21 cellular contexts compared by ENCODE assay signal in the genomic region with DNA sequence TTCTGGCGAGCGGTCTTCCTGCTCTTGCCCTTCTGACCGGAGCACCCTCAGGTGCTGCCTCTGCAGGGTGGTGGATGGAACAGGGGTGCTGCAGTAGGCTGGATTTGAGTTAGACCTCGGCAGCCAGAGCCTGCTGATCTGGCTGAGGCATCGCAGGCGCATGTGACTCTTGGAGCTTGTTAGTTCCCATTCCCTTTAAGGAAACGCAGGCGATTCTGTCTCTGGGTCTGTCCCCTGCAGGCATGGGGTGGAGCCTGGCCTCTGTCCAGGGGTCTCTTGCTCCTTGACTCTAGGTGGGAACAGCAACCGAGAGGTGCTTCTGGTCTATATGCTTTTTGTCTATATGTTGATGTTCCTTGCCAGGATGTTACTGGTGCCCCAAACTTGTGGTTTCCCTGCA. TPM values are rescaled to one million over a fixed set of nuclear protein-coding genes. Genes with fewer than 3 reads are reported as not detected.
DNase-seq lines count a peak whose midpoint lies in the region; ATAC-seq and TF ChIP-seq lines count a peak whose summit lies in the region.
"Had no signal": no experiment of that assay in that cellular context is flagged by ENCODE, and none has a peak within 500 bp of the region (broad histone marks: within the 10 kb centered on the region; RNA-seq: fewer than 3 reads in every experiment).

No MANE protein-coding gene starts in this region.

- H3K79me2 ChIP-seq in SK-N-SH (ENCODE audit: insufficient read depth) = no peaks in the 10 kb centered on the region
- H3K79me2 ChIP-seq in neural cell (replicated peaks; ENCODE audit: insufficient read depth, low read length) = peaks cover 46% of the 10 kb centered on the region
- H3K79me2 ChIP-seq in H9 (ENCODE audit: insufficient read depth, low read length) = no peaks in the 10 kb centered on the region; the same call in 1 of the 2 replicates

- H4K20me1 ChIP-seq in SK-N-SH (ENCODE audit: insufficient read depth) = no peaks in the 10 kb centered on the region
- H4K20me1 ChIP-seq in neural cell (ENCODE audit: insufficient read depth) = peaks cover 12% of the 10 kb centered on the region
- peaks cover 5% of the 10 kb centered on the region for H4K20me1 ChIP-seq in H9 (ENCODE audit: control insufficient read depth, insufficient read depth, insufficient read length)

- peaks cover 35 to 37% of the 10 kb centered on the region in 2 experiments for H3K4me1 Mint-ChIP-seq in H9
- H3K4me1 Mint-ChIP-seq: natural killer cell had no signal

- POLR2A ChIA-PET in SK-N-SH (lab: Yijun Ruan, JAX) = no interaction called here

- H2AK5ac ChIP-seq in H9 (ENCODE audit: insufficient read length, low read length) = no peak overlapping the region

- TF ChIP-seq EP300 in SK-N-SH (IDR thresholded peaks at IDR 0.05; ENCODE audit: borderline replicate concordance in 1 of 2, low read depth in 1 of 2, low read length in 1 of 2) = no peak
- TF ChIP-seq EP300 in neural cell (conservative IDR thresholded peaks at IDR 0.05; ENCODE audit: poor library complexity, severe bottlenecking) = no peak
- no peak for TF ChIP-seq EP300 in transverse colon (IDR thresholded peaks at IDR 0.05; ENCODE audit: low read depth)

- CTCF ChIA-PET in SK-N-SH (lab: Yijun Ruan, JAX) = interaction anchor here (1.1 kb wide), 1 partner anchor 9 kb away, joined by 3 read pairs; no protein-coding TSS in a partner anchor

- no peaks in the 10 kb centered on the region for H3F3A ChIP-seq in SK-N-SH (replicated peaks; ENCODE audit: insufficient read depth)
- H3F3A ChIP-seq in neural cell (ENCODE audit: insufficient read depth, low read length, poor library complexity, severe bottlenecking) = no peaks in the 10 kb centered on the region

- H4K91ac ChIP-seq in H9 (ENCODE audit: insufficient read length, low read depth, low read length) = no peak overlapping the region

- H3K27me3 Mint-ChIP-seq in H9 (ENCODE audit: low read depth) = peaks cover 30% of the 10 kb centered on the region

- H3K4me3 Mint-ChIP-seq in H9 = peak overlapping the region in 1 of 2 experiments; percentile 38; a peak in 2 of 5 replicates
- H3K4me3 Mint-ChIP-seq: activated naive CD4-positive, alpha-beta T cell treated with anti-CD3 and anti-CD28 coated beads, Interleukin-2, amount 10 ng/mL, durations not matched to agents 7 days and 5 days; HFFc6; natural killer cell; stimulated activated naive B cell treated with anti-CD40 and anti-IgM and Interleukin-4, amounts not matched to agents 10 μg/mL and 1 μg/mL and 100 μg/mL, for 72 hours had no signal

- H3K4me3 ChIP-seq in SK-N-SH (ENCODE audit: low read depth in 2 of 2, low read length in 1 of 2) = no peak overlapping the region
- H3K4me3 ChIP-seq in heart left ventricle = peak overlapping the region in 8 of 12 donors; percentile 43 to 82 (median 68)
- peak overlapping the region; percentile 74 for H3K4me3 ChIP-seq in neural cell (ENCODE audit: low read length)
- peak overlapping the region in 2 of 4 donors; percentile 84 for H3K4me3 ChIP-seq in transverse colon
- H3K4me3 ChIP-seq: lung, upper lobe of left lung had no signal

- no peak overlapping the region for H4K8ac ChIP-seq in H9 (replicated peaks; ENCODE audit: insufficient read length, low read depth, low read length)

- H3K9me2 ChIP-seq in SK-N-SH = no peaks in the 10 kb centered on the region
- H3K9me2 ChIP-seq in neural cell (ENCODE audit: insufficient read depth, low read length) = no peaks in the 10 kb centered on the region

- no peak overlapping the region for H3K27ac Mint-ChIP-seq in H9
- H3K27ac Mint-ChIP-seq: activated naive CD4-positive, alpha-beta T cell treated with anti-CD3 and anti-CD28 coated beads, Interleukin-2, amount 10 ng/mL, durations not matched to agents 7 days and 5 days; HFFc6; natural killer cell; stimulated activated naive B cell treated with anti-CD40 and anti-IgM and Interleukin-4, amounts not matched to agents 10 μg/mL and 1 μg/mL and 100 μg/mL, for 72 hours had no signal

- no peak overlapping the region for H4K5ac ChIP-seq in H9 (ENCODE audit: insufficient read length, low read depth, low read length)

- H3K4ac ChIP-seq in H9 (ENCODE audit: low read depth, low read length) = no peak overlapping the region

- H3K9ac ChIP-seq in SK-N-SH (no peak overlapping the region), neural cell (ENCODE audit: low read length) (peak overlapping the region; percentile 93), H9 (ENCODE audit: extremely low read depth, insufficient read length, low read length) (no peak overlapping the region)

- intact Hi-C loops in heart left ventricle (cut with DNase I) = loop anchor here in 2 of 10 donors (1.0 to 5.0 kb wide), 3 partner anchors 18 to 60 kb away; no protein-coding TSS in a partner anchor
- intact Hi-C loops in transverse colon (cut with DNase I; ENCODE audit: low total_unique reads) = no loop called here

- no peak overlapping the region for H2BK15ac ChIP-seq in H9 (ENCODE audit: low read depth, low read length)

- TF ChIP-seq POLR2A in heart left ventricle (IDR thresholded peaks at IDR 0.05) = no peak
- TF ChIP-seq POLR2A in transverse colon (IDR thresholded peaks at IDR 0.05) = no peak

- ATAC-seq in SK-N-SH treated with all-trans-retinoic acid at 6 μM for 48 hours (no peak), heart left ventricle (peak; percentile 51 to 77 (median 62)), HG03342 (IDR thresholded peaks at IDR 0.05; ENCODE audit: unreplicated experiment) (no peak), HG03139 (IDR thresholded peaks at IDR 0.05; ENCODE audit: unreplicated experiment) (no peak)
- ATAC-seq: natural killer cell; stimulated activated naive B cell treated with anti-CD40 and anti-IgM and Interleukin-4, amounts not matched to agents 10 μg/mL and 1 μg/mL and 100 μg/mL, for 72 hours had no signal

- H3K36me3 Mint-ChIP-seq in H9 (ENCODE audit: insufficient read depth in 1 of 3, low read depth in 3 of 3) = peaks cover 0 to 5% (median 0%) of the 10 kb centered on the region in 3 experiments; a peak in 5 of 7 replicates
- H3K36me3 Mint-ChIP-seq: activated naive CD4-positive, alpha-beta T cell treated with anti-CD3 and anti-CD28 coated beads, Interleukin-2, amount 10 ng/mL, durations not matched to agents 7 days and 5 days; natural killer cell; stimulated activated naive B cell treated with anti-CD40 and anti-IgM and Interleukin-4, amounts not matched to agents 10 μg/mL and 1 μg/mL and 100 μg/mL, for 72 hours had no signal

- H3K27me3 ChIP-seq in SK-N-SH (ENCODE audit: insufficient read depth) (peaks cover 15% of the 10 kb centered on the region), heart left ventricle (peaks cover 0 to 40% (median 0%) of the 10 kb centered on the region in 9 donors), neural cell (ENCODE audit: insufficient read depth, low read depth, low read length) (peaks cover 12% of the 10 kb centered on the region), transverse colon (peaks cover 16% of the 10 kb centered on the region), H9 (ENCODE audit: insufficient read depth, low read length) (peaks cover 4% of the 10 kb centered on the region; the same call in 1 of the 2 replicates)

- H3K36me3 ChIP-seq in SK-N-SH (replicated peaks in 1 of 2; ENCODE audit: control insufficient read depth in 1 of 2, insufficient read depth in 2 of 2, low read length in 1 of 2) (no peaks in the 10 kb centered on the region), heart left ventricle (no peaks in the 10 kb centered on the region), neural cell (ENCODE audit: insufficient read depth, low read length) (no peaks in the 10 kb centered on the region), transverse colon (no peaks in the 10 kb centered on the region)
- H3K36me3 ChIP-seq: upper lobe of left lung had no signal

- H3K9me3 ChIP-seq in SK-N-SH (no peaks in the 10 kb centered on the region), heart left ventricle (no peaks in the 10 kb centered on the region), neural cell (ENCODE audit: low read length) (no peaks in the 10 kb centered on the region), transverse colon (no peaks in the 10 kb centered on the region), H9 (ENCODE audit: control insufficient read depth, low read depth, low read length) (no peaks in the 10 kb centered on the region)
- H3K9me3 ChIP-seq: upper lobe of left lung had no signal

- H3K56ac ChIP-seq in H9 (ENCODE audit: insufficient read length, low read depth, low read length) = no peak overlapping the region

- H2BK12ac ChIP-seq in H9 (ENCODE audit: insufficient read length, low read depth, low read length) = no peak overlapping the region

- in situ Hi-C loops in transverse colon (cut with MboI; ENCODE audit: low pct_ligation_motif_present in 1 of 4, low pct_unique_long_range_greater_than_20kb in 1 of 4, low sequenced_read_pairs in 3 of 4) = no loop called here

- H3K23ac ChIP-seq in H9 (ENCODE audit: insufficient read length, low read depth, low read length) = no peak overlapping the region

- H2AFZ ChIP-seq in SK-N-SH (ENCODE audit: low read depth) = no peak overlapping the region
- H2AFZ ChIP-seq in neural cell (ENCODE audit: low read depth, low read length) = no peak overlapping the region
- H2AFZ ChIP-seq in H9 (ENCODE audit: low read length) = no peak overlapping the region

- TF ChIP-seq CTCF in SK-N-SH (IDR thresholded peaks at IDR 0.05) = no peak
- TF ChIP-seq CTCF in heart left ventricle (IDR thresholded peaks at IDR 0.05) = no peak
- TF ChIP-seq CTCF in neural cell (IDR thresholded peaks at IDR 0.05; ENCODE audit: poor library complexity, severe bottlenecking) = no peak
- TF ChIP-seq CTCF in transverse colon (IDR thresholded peaks at IDR 0.05) = no peak
- no peak for TF ChIP-seq CTCF in H9 (conservative IDR thresholded peaks at IDR 0.05)

- H3K18ac ChIP-seq in H9 (ENCODE audit: insufficient read length, low read depth, low read length) = no peak overlapping the region

- H3K9me3 Mint-ChIP-seq in H9 = no peaks in the 10 kb centered on the region
- H3K9me3 Mint-ChIP-seq: activated naive CD4-positive, alpha-beta T cell treated with anti-CD3 and anti-CD28 coated beads, Interleukin-2, amount 10 ng/mL, durations not matched to agents 7 days and 5 days; HFFc6; natural killer cell; stimulated activated naive B cell treated with anti-CD40 and anti-IgM and Interleukin-4, amounts not matched to agents 10 μg/mL and 1 μg/mL and 100 μg/mL, for 72 hours had no signal

- no peak overlapping the region for H3T11ph ChIP-seq in H9 (ENCODE audit: low read length)

- H3K23me2 ChIP-seq in H9 (ENCODE audit: insufficient read length, low read depth, low read length, poor library complexity, severe bottlenecking) = peaks cover 5% of the 10 kb centered on the region

- H2BK5ac ChIP-seq in H9 (ENCODE audit: insufficient read length, low read length) = no peak overlapping the region

- H3K79me1 ChIP-seq in H9 (ENCODE audit: insufficient read depth, low read depth, low read length, poor library complexity, severe bottlenecking) = no peaks in the 10 kb centered on the region

- DNase-seq in SK-N-SH (peak; percentile 47), heart left ventricle (peak; percentile 71 to 88 (median 76)), transverse colon (no peak), H9 (no peak)
- DNase-seq: activated CD4-positive, alpha-beta T cell treated with anti-CD3 and anti-CD28 coated beads, Interleukin-2, amount 50 U/mL, for 48 hours; activated naive CD4-positive, alpha-beta T cell treated with anti-CD3 and anti-CD28 coated beads, Interleukin-2, amount 10 ng/mL, durations not matched to agents 7 days and 5 days; activated T-cell treated with anti-CD3 and anti-CD28 coated beads for 4 hours; HFFc6; natural killer cell; NCI-H345; RPMI8226; stimulated activated naive B cell treated with anti-CD40 and anti-IgM and Interleukin-4, amounts not matched to agents 10 μg/mL and 1 μg/mL and 100 μg/mL, for 72 hours; T-helper 1 cell; upper lobe of left lung had no signal

- H3K27ac ChIP-seq in SK-N-SH (ENCODE audit: low read depth in 2 of 2, low read length in 1 of 2) (no peak overlapping the region), heart left ventricle (peak overlapping the region; percentile 62 to 98 (median 87)), neural cell (ENCODE audit: low read length) (no peak overlapping the region), transverse colon (peak overlapping the region; percentile 85 to 90 (median 87)), H9 (ENCODE audit: insufficient read length, low read depth, low read length) (no peak overlapping the region)
- H3K27ac ChIP-seq: upper lobe of left lung had no signal

- no peak overlapping the region for H3K14ac ChIP-seq in H9 (ENCODE audit: insufficient read depth, low read length)

- H3K4me1 ChIP-seq in SK-N-SH (ENCODE audit: control insufficient read depth in 1 of 2, insufficient read depth in 2 of 2, low read depth in 1 of 2, low read length in 1 of 2) (peaks cover 0 to 58% of the 10 kb centered on the region in 2 experiments; a peak in 2 of 4 replicates), heart left ventricle (peaks cover 3 to 84% (median 19%) of the 10 kb centered on the region in 12 donors), transverse colon (peaks cover 18 to 60% (median 40%) of the 10 kb centered on the region in 4 donors), H9 (ENCODE audit: insufficient read depth, low read length) (no peaks in the 10 kb centered on the region)

- TF ChIP-seq RAD21 in SK-N-SH (IDR thresholded peaks at IDR 0.05; ENCODE audit: low read length) (no peak), neural cell (conservative IDR thresholded peaks at IDR 0.05) (no peak)

- H3K4me2 ChIP-seq in SK-N-SH (no peak overlapping the region), neural cell (ENCODE audit: low read length) (peak overlapping the region; percentile 79), H9 (ENCODE audit: insufficient read depth, insufficient read length, low read length) (no peak overlapping the region)

- no peak overlapping the region for H2BK20ac ChIP-seq in H9 (ENCODE audit: low read depth, low read length, poor library complexity, severe bottlenecking)

- WGBS in SK-N-SH (ENCODE audit: low lambda C conversion rate) = 63% methylated on average over 9 of the region's 9 CpGs
- 32 to 54% (median 35%) methylated on average over 5 to 9 of the region's 9 CpGs for WGBS in heart left ventricle, 4 donors
- WGBS in transverse colon (ENCODE audit: low coverage in 1 of 2), 2 donors = 38% methylated on average over 9 of the region's 9 CpGs; no CpG with 5 or more reads in 1 of the 2 donors
- no CpG with 5 or more reads among the region's 9 CpGs for WGBS in H9 (ENCODE audit: extremely low coverage, insufficient read length, low lambda C conversion rate)

- H2BK120ac ChIP-seq in H9 (ENCODE audit: low read depth, low read length, poor library complexity, severe bottlenecking) = no peak overlapping the region

RNA-seq across cellular contexts. Expression of a gene that starts 3.1 kb away (rescaled TPM):
- polyA plus RNA-seq in SK-N-SH (2012; rRNA removed) (0.12 and 0.36 TPM in 2 replicates), heart left ventricle (10 to 100 TPM; 29.4 to 97.5 TPM), neural cell (37.1 and 38.3 TPM in 2 replicates)
- polyA plus RNA-seq in SK-N-SH (2012; cell fraction: cytosol; rRNA removed) = 0.40 and 1.2 TPM in 2 replicates
- polyA plus RNA-seq in SK-N-SH (2012; cell fraction: nucleus; rRNA removed) = 1.8 and 5.0 TPM in 2 replicates
- total RNA-seq in heart left ventricle (100 to 1,000 TPM; 107 to 206 (median 129) TPM), transverse colon (100 to 1,000 TPM; 133 to 618 (median 157) TPM), H9 (2021) (69.4 and 70.5 TPM in 2 replicates)
- polyA minus RNA-seq in neural cell = 53.8 and 78.4 TPM in 2 replicates
- total RNA-seq: HFFc6, renal cortical epithelial cell had no signal
- polyA plus RNA-seq: BJ had no signal

RNA-seq across cellular contexts. Expression of a gene that starts 53.0 kb away (rescaled TPM):
- polyA plus RNA-seq in SK-N-SH (2012; rRNA removed) (23.2 and 31.7 TPM in 2 replicates), heart left ventricle (10 to 100 TPM; 52.0 to 52.9 TPM), neural cell (2.7 and 7.6 TPM in 2 replicates)
- polyA plus RNA-seq in SK-N-SH (2012; cell fraction: cytosol; rRNA removed) = 12.9 and 25.6 TPM in 2 replicates
- polyA plus RNA-seq in SK-N-SH (2012; cell fraction: nucleus; rRNA removed) = 14.4 and 14.8 TPM in 2 replicates
- total RNA-seq in heart left ventricle (10 to 100 TPM; 42.2 to 96.1 (median 56.3) TPM), transverse colon (10 to 100 TPM; 29.5 to 67.7 (median 38.5) TPM), H9 (2021) (27.4 and 28.9 TPM in 2 replicates)
- polyA minus RNA-seq in neural cell = 2.0 and 2.4 TPM in 2 replicates

Comparison
In these comparisons a context has a peak if more than half of its experiments do, and no peak if none do; other contexts are left out.
1. DNase-seq: peak in SK-N-SH (single experiment) and heart left ventricle (5 of 5); none in transverse colon (single experiment) and H9 (single experiment).
2. H3K27ac ChIP-seq: peak in heart left ventricle (12 of 12) and transverse colon (4 of 4); none in SK-N-SH (0 of 2), neural cell (single experiment) and H9 (single experiment).
3. H3K4me3 ChIP-seq: peak in heart left ventricle (8 of 12) and neural cell (single experiment); none in SK-N-SH (0 of 2).
4. ATAC-seq: peak in heart left ventricle (4 of 4); none in SK-N-SH treated with all-trans-retinoic acid at 6 μM for 48 hours (single experiment), HG03342 (single experiment) and HG03139 (single experiment).